In genomic region chr5:178671745-178672144, GRCh38 we compare ENCODE assay signal across 15 cellular contexts. TPM values are rescaled to one million over a fixed set of nuclear protein-coding genes. Genes with fewer than 3 reads are reported as not detected.
DNase-seq lines count a peak whose midpoint lies in the region; ATAC-seq and TF ChIP-seq lines count a peak whose summit lies in the region.
"Had no signal": no experiment of that assay in that cellular context is flagged by ENCODE, and none has a peak within 500 bp of the region (broad histone marks: within the 10 kb centered on the region; RNA-seq: fewer than 3 reads in every experiment).

No MANE protein-coding gene starts in this region.

- no peaks in the 10 kb centered on the region for H3K79me2 ChIP-seq in neural progenitor cell (ENCODE audit: low read depth)

- TF ChIP-seq CTCF in WERI-Rb-1 (IDR thresholded peaks at IDR 0.05; ENCODE audit: low read depth, low read length) (no peak), neural progenitor cell (IDR thresholded peaks at IDR 0.05) (no peak)

- DNase-seq in WERI-Rb-1: peak; percentile 5
- DNase-seq in iPS-NIHi11 (ENCODE audit: low spot score): peak; percentile 21
- DNase-seq in neural progenitor cell (ENCODE audit: low spot score): peak; percentile 32
- no peak for DNase-seq in NCI-H187 treated with DMSO at 0.1 percent for 48 hours (lab: John Stamatoyannopoulos, UW)
- DNase-seq in activated gamma-delta T cell treated with Interleukin-2 at 50 U/mL for 16 hours: no peak
- DNase-seq: C1 segment of cervical spinal cord; Calu3; CD4-positive, alpha-beta T cell; DMS 273 treated with DMSO at 0.1 percent for 48 hours; GOT3; H9 had no signal

- H3K27me3 ChIP-seq in WERI-Rb-1 (ENCODE audit: insufficient read depth, low read depth, severe bottlenecking): no peaks in the 10 kb centered on the region
- H3K27me3 ChIP-seq in neural progenitor cell: no peaks in the 10 kb centered on the region

- peaks cover 4% of the 10 kb centered on the region for H3K27me3 Mint-ChIP-seq in neural progenitor cell (ENCODE audit: insufficient read depth, low read depth)
- peaks cover 13% of the 10 kb centered on the region for H3K27me3 Mint-ChIP-seq in stimulated activated memory B cell treated with anti-CD40 and anti-IgM and Interleukin-4, amounts not matched to agents 10 μg/mL and 1 μg/mL and 100 μg/mL, for 72 hours

- peak overlapping the region; percentile 54 for H2AFZ ChIP-seq in neural progenitor cell (replicated peaks)

- H3K36me3 ChIP-seq in WERI-Rb-1: no peaks in the 10 kb centered on the region
- H3K36me3 ChIP-seq in neural progenitor cell: no peaks in the 10 kb centered on the region

- H3K9ac ChIP-seq in neural progenitor cell: no peak overlapping the region

- no peak overlapping the region for H3K4me2 ChIP-seq in neural progenitor cell

- H3K4me3 ChIP-seq in WERI-Rb-1 (ENCODE audit: low read depth, low read length) (no peak overlapping the region), neural progenitor cell (no peak overlapping the region)

- ATAC-seq in stimulated activated memory B cell treated with anti-CD40 and anti-IgM and Interleukin-4, amounts not matched to agents 10 μg/mL and 1 μg/mL and 100 μg/mL, for 72 hours: no peak
- no peak for ATAC-seq in HG02884 (IDR thresholded peaks at IDR 0.05; ENCODE audit: unreplicated experiment)
- ATAC-seq: HepG2 had no signal

- no peak overlapping the region for H3K4me3 Mint-ChIP-seq in neural progenitor cell
- no peak overlapping the region for H3K4me3 Mint-ChIP-seq in stimulated activated memory B cell treated with anti-CD40 and anti-IgM and Interleukin-4, amounts not matched to agents 10 μg/mL and 1 μg/mL and 100 μg/mL, for 72 hours
- H3K4me3 Mint-ChIP-seq: B cell; CD4-positive, alpha-beta T cell; H9 had no signal

- no peaks in the 10 kb centered on the region for H4K20me1 ChIP-seq in neural progenitor cell (ENCODE audit: low read depth)

- H3K27ac ChIP-seq in WERI-Rb-1: no peak overlapping the region
- no peak overlapping the region for H3K27ac ChIP-seq in neural progenitor cell

- H3K4me1 ChIP-seq in neural progenitor cell: no peaks in the 10 kb centered on the region

- H3K9me3 ChIP-seq in WERI-Rb-1 (ENCODE audit: severe bottlenecking) (no peaks in the 10 kb centered on the region), neural progenitor cell (ENCODE audit: low read depth) (no peaks in the 10 kb centered on the region)

- no peak overlapping the region for H3K27ac Mint-ChIP-seq in neural progenitor cell
- H3K27ac Mint-ChIP-seq in stimulated activated memory B cell treated with anti-CD40 and anti-IgM and Interleukin-4, amounts not matched to agents 10 μg/mL and 1 μg/mL and 100 μg/mL, for 72 hours: peak overlapping the region; percentile 65
- H3K27ac Mint-ChIP-seq: B cell; CD4-positive, alpha-beta T cell; H9 had no signal

- H3K4me1 Mint-ChIP-seq in neural progenitor cell: peaks cover 4% of the 10 kb centered on the region
- peaks cover 10% of the 10 kb centered on the region for H3K4me1 Mint-ChIP-seq in stimulated activated memory B cell treated with anti-CD40 and anti-IgM and Interleukin-4, amounts not matched to agents 10 μg/mL and 1 μg/mL and 100 μg/mL, for 72 hours

- no peaks in the 10 kb centered on the region for H3F3A ChIP-seq in neural progenitor cell (ENCODE audit: low read depth)

- H3K36me3 Mint-ChIP-seq in neural progenitor cell: no peaks in the 10 kb centered on the region
- H3K36me3 Mint-ChIP-seq in stimulated activated memory B cell treated with anti-CD40 and anti-IgM and Interleukin-4, amounts not matched to agents 10 μg/mL and 1 μg/mL and 100 μg/mL, for 72 hours: no peaks in the 10 kb centered on the region

- H3K9me3 Mint-ChIP-seq in neural progenitor cell: peaks cover 17% of the 10 kb centered on the region
- H3K9me3 Mint-ChIP-seq in stimulated activated memory B cell treated with anti-CD40 and anti-IgM and Interleukin-4, amounts not matched to agents 10 μg/mL and 1 μg/mL and 100 μg/mL, for 72 hours: peaks cover 3% of the 10 kb centered on the region
- H3K9me3 Mint-ChIP-seq: CD4-positive, alpha-beta T cell had no signal

RNA-seq across cellular contexts. Expression of gene CLK4, which starts 44.9 kb away (rescaled TPM):
- 20.3 and 41.1 TPM in 2 replicates for total RNA-seq in neural progenitor cell (ENCODE audit: low replicate concordance)

RNA-seq across cellular contexts. Expression of gene ZNF354A, which starts 58.7 kb away (rescaled TPM):
- total RNA-seq in neural progenitor cell (ENCODE audit: low replicate concordance): 22.0 and 32.8 TPM in 2 replicates

Comparison
In these comparisons a context has a peak if more than half of its experiments do, and no peak if none do; other contexts are left out.
1. DNase-seq: peak in WERI-Rb-1 (single experiment), iPS-NIHi11 (single experiment) and neural progenitor cell (single experiment); none in NCI-H187 treated with DMSO at 0.1 percent for 48 hours (single experiment) and activated gamma-delta T cell treated with Interleukin-2 at 50 U/mL for 16 hours (single experiment).